Comparison of ENCODE assay signal across 8 cellular contexts in genomic region chr10:35642793-35643114, GRCh38. TPM values are rescaled to one million over a fixed set of nuclear protein-coding genes. Genes with fewer than 3 reads are reported as not detected.
DNase-seq lines count a peak whose midpoint lies in the region; ATAC-seq and TF ChIP-seq lines count a peak whose summit lies in the region.

No MANE protein-coding gene starts in this region.

- CTCF ChIA-PET in activated CD4-positive, alpha-beta memory T cell treated with anti-CD3 and anti-CD28 coated beads, Interleukin-2, amount 10 ng/mL, durations not matched to agents 7 days and 5 days (lab: Charles Lee) = no interaction called here

- peak overlapping the region; percentile 96 for H3K4me2 ChIP-seq in GM23338

- H3K4me3 ChIP-seq in GM23338 (peak overlapping the region; percentile 71), right atrium auricular region (peak overlapping the region; percentile 64 to 79), sigmoid colon (peak overlapping the region; percentile 66 to 97 (median 78))

- no peaks in the 10 kb centered on the region for H4K20me1 ChIP-seq in GM23338 (replicated peaks; ENCODE audit: insufficient read depth)

- no peak for DNase-seq in GM23338 (ENCODE audit: low spot score)
- DNase-seq in activated CD4-positive, alpha-beta memory T cell treated with anti-CD3 and anti-CD28 coated beads, Interleukin-2, amount 10 ng/mL, durations not matched to agents 7 days and 5 days = no peak
- no peak for DNase-seq in right atrium auricular region (ENCODE audit: low spot score)
- no peak for DNase-seq in sigmoid colon
- no peak for DNase-seq in activated gamma-delta T cell treated with Interleukin-2 at 50 U/mL for 16 hours
- no peak for DNase-seq in putamen (ENCODE audit: low spot score)
- no peak for DNase-seq in NCI-H510A (lab: John Stamatoyannopoulos, UW)

- 0 out of 2 replicates have a peak, but pooled peaks cover 16% of the 10 kb centered on the region for H3F3A ChIP-seq in GM23338 (replicated peaks; ENCODE audit: low read depth)

- peak overlapping the region; percentile 87 for H2AFZ ChIP-seq in GM23338

- H3K9me2 ChIP-seq in GM23338 (ENCODE audit: insufficient read depth) = no peaks in the 10 kb centered on the region; the same call in 1 of the 2 replicates

- WGBS in sigmoid colon, 2 donors = 1% methylated on average over 17 of the region's 17 CpGs

- intact Hi-C loops in sigmoid colon (cut with DNase I) = loop anchor here (2.0 to 10.0 kb wide), 4 partner anchors 84 to 612 kb away; no protein-coding TSS in a partner anchor

- no peak for TF ChIP-seq POLR2A in sigmoid colon (IDR thresholded peaks at IDR 0.05)

- H3K27ac ChIP-seq in GM23338 (ENCODE audit: low read depth) (no peak overlapping the region), right atrium auricular region (peak overlapping the region; percentile 91 to 95), sigmoid colon (peak overlapping the region; percentile 89 to 98 (median 92))

- no peak overlapping the region for H3K27ac Mint-ChIP-seq in GM23338
- no peak overlapping the region for H3K27ac Mint-ChIP-seq in activated CD4-positive, alpha-beta memory T cell treated with anti-CD3 and anti-CD28 coated beads, Interleukin-2, amount 10 ng/mL, durations not matched to agents 7 days and 5 days

- peak; percentile 3; the same call in 2 of the 3 replicates for ATAC-seq in GM23338
- no peak for ATAC-seq in HG02981 (IDR thresholded peaks at IDR 0.05; ENCODE audit: unreplicated experiment)

- H3K4me1 ChIP-seq in GM23338 (ENCODE audit: insufficient read depth) = peaks cover 11% of the 10 kb centered on the region
- H3K4me1 ChIP-seq in right atrium auricular region = peaks cover 0 to 26% of the 10 kb centered on the region in 2 donors
- H3K4me1 ChIP-seq in sigmoid colon = peaks cover 0 to 41% (median 29%) of the 10 kb centered on the region in 4 donors

- TF ChIP-seq EP300 in sigmoid colon (IDR thresholded peaks at IDR 0.05) = no peak

- POLR2A ChIA-PET in activated CD4-positive, alpha-beta memory T cell treated with anti-CD3 and anti-CD28 coated beads, Interleukin-2, amount 10 ng/mL, durations not matched to agents 7 days and 5 days (lab: Charles Lee) = no interaction called here

- peaks cover 4% of the 10 kb centered on the region for H3K9me3 Mint-ChIP-seq in GM23338
- H3K9me3 Mint-ChIP-seq in activated CD4-positive, alpha-beta memory T cell treated with anti-CD3 and anti-CD28 coated beads, Interleukin-2, amount 10 ng/mL, durations not matched to agents 7 days and 5 days = no peaks in the 10 kb centered on the region

- H3K36me3 ChIP-seq in GM23338 (ENCODE audit: insufficient read depth) (no peaks in the 10 kb centered on the region), right atrium auricular region (no peaks in the 10 kb centered on the region), sigmoid colon (no peaks in the 10 kb centered on the region)

- H3K4me1 Mint-ChIP-seq in GM23338 = peaks cover 21% of the 10 kb centered on the region
- H3K4me1 Mint-ChIP-seq in activated CD4-positive, alpha-beta memory T cell treated with anti-CD3 and anti-CD28 coated beads, Interleukin-2, amount 10 ng/mL, durations not matched to agents 7 days and 5 days = peaks cover 31% of the 10 kb centered on the region

- H3K27me3 Mint-ChIP-seq in GM23338 (ENCODE audit: insufficient read depth, low read depth, poor library complexity) = peaks cover 40% of the 10 kb centered on the region
- H3K27me3 Mint-ChIP-seq in activated CD4-positive, alpha-beta memory T cell treated with anti-CD3 and anti-CD28 coated beads, Interleukin-2, amount 10 ng/mL, durations not matched to agents 7 days and 5 days = peaks cover 59% of the 10 kb centered on the region

- peaks cover 6% of the 10 kb centered on the region; the same call in 2 of the 3 replicates for H3K36me3 Mint-ChIP-seq in GM23338 (ENCODE audit: low read depth)
- H3K36me3 Mint-ChIP-seq in activated CD4-positive, alpha-beta memory T cell treated with anti-CD3 and anti-CD28 coated beads, Interleukin-2, amount 10 ng/mL, durations not matched to agents 7 days and 5 days (ENCODE audit: low read depth) = no peaks in the 10 kb centered on the region

- H3K4me3 Mint-ChIP-seq in GM23338 = peak overlapping the region; percentile 72
- peak overlapping the region; percentile 77 for H3K4me3 Mint-ChIP-seq in activated CD4-positive, alpha-beta memory T cell treated with anti-CD3 and anti-CD28 coated beads, Interleukin-2, amount 10 ng/mL, durations not matched to agents 7 days and 5 days

- H3K9me3 ChIP-seq in right atrium auricular region (no peaks in the 10 kb centered on the region), sigmoid colon (no peaks in the 10 kb centered on the region)

- no peak for TF ChIP-seq CTCF in GM23338 (conservative IDR thresholded peaks at IDR 0.05; ENCODE audit: low read depth in 2 of 2)
- no peak for TF ChIP-seq CTCF in right atrium auricular region (IDR thresholded peaks at IDR 0.05)
- TF ChIP-seq CTCF in sigmoid colon (IDR thresholded peaks at IDR 0.05) = no peak

- no peaks in the 10 kb centered on the region for H3K79me2 ChIP-seq in GM23338 (replicated peaks; ENCODE audit: insufficient read depth)

- H3K27me3 ChIP-seq in GM23338 (ENCODE audit: insufficient read depth) (peaks cover 54% of the 10 kb centered on the region), right atrium auricular region (no peaks in the 10 kb centered on the region), sigmoid colon (no peaks in the 10 kb centered on the region)

TF ChIP-seq in GM23338, 12 proteins besides CTCF, POLR2A, EP300 and RAD21:
- TF ChIP-seq POLR2AphosphoS5 (IDR thresholded peaks at IDR 0.05; ENCODE audit: low read depth) (no peak), ZNF331 (CRISPR knock-in tag; IDR thresholded peaks at IDR 0.05; ENCODE audit: low read depth) (no peak), REST (IDR thresholded peaks at IDR 0.05; ENCODE audit: unreplicated experiment) (no peak), NANOG (IDR thresholded peaks at IDR 0.05; ENCODE audit: borderline replicate concordance) (no peak), STAT1 (IDR thresholded peaks at IDR 0.05; ENCODE audit: unreplicated experiment) (no peak)

RNA-seq across cellular contexts. Expression of gene FZD8, which starts 0.7 kb away (rescaled TPM):
- 7.9 and 8.7 TPM in 2 replicates for total RNA-seq in GM23338 (2014; rRNA removed; shearing (Covaris generic))
- polyA plus RNA-seq in GM23338 (2016; fragmentation: Nextera tagmentation; extraction: Ambion mirVana) (0.47 and 0.99 TPM in 2 replicates), sigmoid colon (1 to 10 TPM in 2 of 3 donors, under 1 TPM in 1; 0.92 to 5.0 (median 1.2) TPM)
- under 1 TPM; 0.65 to 0.95 TPM for total RNA-seq in activated CD4-positive, alpha-beta memory T cell treated with anti-CD3 and anti-CD28 coated beads, Interleukin-2, amount 10 ng/mL, durations not matched to agents 7 days and 5 days
- total RNA-seq in right atrium auricular region (10 to 100 TPM in 1 of 2 donors, 1 to 10 TPM in 1; 6.0 to 15.6 TPM), sigmoid colon (10 to 100 TPM in 3 of 4 donors, 1 to 10 TPM in 1; 6.6 to 15.8 (median 11.7) TPM)

RNA-seq across cellular contexts. Expression of gene GJD4, which starts 37.6 kb away (rescaled TPM):
- 0.35 TPM in 1 of 2 replicates, not detected in the other for total RNA-seq in GM23338 (2014; rRNA removed; shearing (Covaris generic))
- not detected in 2 replicates for polyA plus RNA-seq in GM23338 (2016; fragmentation: Nextera tagmentation; extraction: Ambion mirVana)
- total RNA-seq in activated CD4-positive, alpha-beta memory T cell treated with anti-CD3 and anti-CD28 coated beads, Interleukin-2, amount 10 ng/mL, durations not matched to agents 7 days and 5 days = not detected
- not detected for total RNA-seq in right atrium auricular region
- total RNA-seq in sigmoid colon = not detected
- not detected for polyA plus RNA-seq in sigmoid colon
